Comparison of ENCODE assay signal across 2 cellular contexts in the genomic region with DNA sequence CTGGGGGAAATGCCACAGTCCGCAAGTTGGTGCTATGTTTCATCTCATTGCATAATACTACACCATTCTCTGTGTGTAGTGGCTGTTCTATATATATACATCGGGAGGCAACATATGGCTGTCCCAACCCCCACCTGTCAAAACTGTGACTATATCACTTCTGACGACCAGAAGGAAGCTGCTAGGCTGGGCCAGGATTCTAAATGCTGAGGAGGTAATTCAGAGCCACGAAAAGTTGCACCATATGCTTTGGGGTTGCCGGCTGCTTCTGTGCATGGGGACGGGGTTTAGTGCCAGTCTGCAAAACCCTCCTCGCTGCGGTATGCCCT.
TF ChIP-seq lines count a peak whose summit lies in the region.

No MANE protein-coding gene starts in this region.

TF ChIP-seq in SK-N-SH, 30 proteins besides CTCF, POLR2A, EP300 and RAD21 (continued from another document):
- TF ChIP-seq, protein P1, sequence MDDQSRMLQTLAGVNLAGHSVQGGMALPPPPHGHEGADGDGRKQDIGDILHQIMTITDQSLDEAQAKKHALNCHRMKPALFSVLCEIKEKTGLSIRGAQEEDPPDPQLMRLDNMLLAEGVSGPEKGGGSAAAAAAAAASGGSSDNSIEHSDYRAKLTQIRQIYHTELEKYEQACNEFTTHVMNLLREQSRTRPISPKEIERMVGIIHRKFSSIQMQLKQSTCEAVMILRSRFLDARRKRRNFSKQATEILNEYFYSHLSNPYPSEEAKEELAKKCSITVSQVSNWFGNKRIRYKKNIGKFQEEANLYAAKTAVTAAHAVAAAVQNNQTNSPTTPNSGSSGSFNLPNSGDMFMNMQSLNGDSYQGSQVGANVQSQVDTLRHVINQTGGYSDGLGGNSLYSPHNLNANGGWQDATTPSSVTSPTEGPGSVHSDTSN (IDR thresholded peaks at IDR 0.05), result no peak
- TF ChIP-seq NRF1 (IDR thresholded peaks at IDR 0.05; ENCODE audit: low read depth, low read length) (no peak), RFX5 (IDR thresholded peaks at IDR 0.05; ENCODE audit: low read length) (no peak), SIN3A (IDR thresholded peaks at IDR 0.05; ENCODE audit: borderline replicate concordance, low read depth, low read length) (no peak), TAF1 (IDR thresholded peaks at IDR 0.05; ENCODE audit: borderline replicate concordance, low read depth, low read length) (no peak), JUND (IDR thresholded peaks at IDR 0.05) (no peak), NFIC (IDR thresholded peaks at IDR 0.05; ENCODE audit: borderline replicate concordance) (no peak), FOSL2 (IDR thresholded peaks at IDR 0.05; ENCODE audit: borderline replicate concordance, low read depth) (no peak), MXI1 (IDR thresholded peaks at IDR 0.05; ENCODE audit: low read depth, low read length) (no peak)

TF ChIP-seq in SK-N-SH treated with all-trans-retinoic acid at 6 μM for 48 hours, 23 proteins besides CTCF, POLR2A, EP300 and RAD21 (continued from another document):
- TF ChIP-seq, protein P2, sequence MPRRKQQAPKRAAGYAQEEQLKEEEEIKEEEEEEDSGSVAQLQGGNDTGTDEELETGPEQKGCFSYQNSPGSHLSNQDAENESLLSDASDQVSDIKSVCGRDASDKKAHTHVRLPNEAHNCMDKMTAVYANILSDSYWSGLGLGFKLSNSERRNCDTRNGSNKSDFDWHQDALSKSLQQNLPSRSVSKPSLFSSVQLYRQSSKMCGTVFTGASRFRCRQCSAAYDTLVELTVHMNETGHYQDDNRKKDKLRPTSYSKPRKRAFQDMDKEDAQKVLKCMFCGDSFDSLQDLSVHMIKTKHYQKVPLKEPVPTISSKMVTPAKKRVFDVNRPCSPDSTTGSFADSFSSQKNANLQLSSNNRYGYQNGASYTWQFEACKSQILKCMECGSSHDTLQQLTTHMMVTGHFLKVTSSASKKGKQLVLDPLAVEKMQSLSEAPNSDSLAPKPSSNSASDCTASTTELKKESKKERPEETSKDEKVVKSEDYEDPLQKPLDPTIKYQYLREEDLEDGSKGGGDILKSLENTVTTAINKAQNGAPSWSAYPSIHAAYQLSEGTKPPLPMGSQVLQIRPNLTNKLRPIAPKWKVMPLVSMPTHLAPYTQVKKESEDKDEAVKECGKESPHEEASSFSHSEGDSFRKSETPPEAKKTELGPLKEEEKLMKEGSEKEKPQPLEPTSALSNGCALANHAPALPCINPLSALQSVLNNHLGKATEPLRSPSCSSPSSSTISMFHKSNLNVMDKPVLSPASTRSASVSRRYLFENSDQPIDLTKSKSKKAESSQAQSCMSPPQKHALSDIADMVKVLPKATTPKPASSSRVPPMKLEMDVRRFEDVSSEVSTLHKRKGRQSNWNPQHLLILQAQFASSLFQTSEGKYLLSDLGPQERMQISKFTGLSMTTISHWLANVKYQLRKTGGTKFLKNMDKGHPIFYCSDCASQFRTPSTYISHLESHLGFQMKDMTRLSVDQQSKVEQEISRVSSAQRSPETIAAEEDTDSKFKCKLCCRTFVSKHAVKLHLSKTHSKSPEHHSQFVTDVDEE (CRISPR knock-in tag; IDR thresholded peaks at IDR 0.05), result no peak
- TF ChIP-seq PPARA (CRISPR knock-in tag; IDR thresholded peaks at IDR 0.05; ENCODE audit: borderline replicate concordance), result no peak
- no peak for TF ChIP-seq ZNF70 (CRISPR knock-in tag; IDR thresholded peaks at IDR 0.05)
- TF ChIP-seq ESRRG (CRISPR knock-in tag; IDR thresholded peaks at IDR 0.05), result no peak
- no peak for TF ChIP-seq BACH2 (CRISPR knock-in tag; IDR thresholded peaks at IDR 0.05; ENCODE audit: borderline replicate concordance)
- TF ChIP-seq, protein P3, sequence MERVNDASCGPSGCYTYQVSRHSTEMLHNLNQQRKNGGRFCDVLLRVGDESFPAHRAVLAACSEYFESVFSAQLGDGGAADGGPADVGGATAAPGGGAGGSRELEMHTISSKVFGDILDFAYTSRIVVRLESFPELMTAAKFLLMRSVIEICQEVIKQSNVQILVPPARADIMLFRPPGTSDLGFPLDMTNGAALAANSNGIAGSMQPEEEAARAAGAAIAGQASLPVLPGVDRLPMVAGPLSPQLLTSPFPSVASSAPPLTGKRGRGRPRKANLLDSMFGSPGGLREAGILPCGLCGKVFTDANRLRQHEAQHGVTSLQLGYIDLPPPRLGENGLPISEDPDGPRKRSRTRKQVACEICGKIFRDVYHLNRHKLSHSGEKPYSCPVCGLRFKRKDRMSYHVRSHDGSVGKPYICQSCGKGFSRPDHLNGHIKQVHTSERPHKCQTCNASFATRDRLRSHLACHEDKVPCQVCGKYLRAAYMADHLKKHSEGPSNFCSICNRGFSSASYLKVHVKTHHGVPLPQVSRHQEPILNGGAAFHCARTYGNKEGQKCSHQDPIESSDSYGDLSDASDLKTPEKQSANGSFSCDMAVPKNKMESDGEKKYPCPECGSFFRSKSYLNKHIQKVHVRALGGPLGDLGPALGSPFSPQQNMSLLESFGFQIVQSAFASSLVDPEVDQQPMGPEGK (CRISPR knock-in tag; IDR thresholded peaks at IDR 0.05; ENCODE audit: borderline replicate concordance), result no peak
- no peak for TF ChIP-seq ZC3H10 (CRISPR knock-in tag; IDR thresholded peaks at IDR 0.05)
- no peak for TF ChIP-seq ZFP30 (CRISPR knock-in tag; IDR thresholded peaks at IDR 0.05)
- TF ChIP-seq ISL1 (CRISPR knock-in tag; IDR thresholded peaks at IDR 0.05), result no peak
- no peak for TF ChIP-seq SNAI2 (CRISPR knock-in tag; IDR thresholded peaks at IDR 0.05)
- TF ChIP-seq ZFP3 (CRISPR knock-in tag; IDR thresholded peaks at IDR 0.05), result no peak
- TF ChIP-seq, protein P4, sequence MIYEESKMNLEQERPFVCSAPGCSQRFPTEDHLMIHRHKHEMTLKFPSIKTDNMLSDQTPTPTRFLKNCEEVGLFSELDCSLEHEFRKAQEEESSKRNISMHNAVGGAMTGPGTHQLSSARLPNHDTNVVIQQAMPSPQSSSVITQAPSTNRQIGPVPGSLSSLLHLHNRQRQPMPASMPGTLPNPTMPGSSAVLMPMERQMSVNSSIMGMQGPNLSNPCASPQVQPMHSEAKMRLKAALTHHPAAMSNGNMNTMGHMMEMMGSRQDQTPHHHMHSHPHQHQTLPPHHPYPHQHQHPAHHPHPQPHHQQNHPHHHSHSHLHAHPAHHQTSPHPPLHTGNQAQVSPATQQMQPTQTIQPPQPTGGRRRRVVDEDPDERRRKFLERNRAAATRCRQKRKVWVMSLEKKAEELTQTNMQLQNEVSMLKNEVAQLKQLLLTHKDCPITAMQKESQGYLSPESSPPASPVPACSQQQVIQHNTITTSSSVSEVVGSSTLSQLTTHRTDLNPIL (CRISPR knock-in tag; IDR thresholded peaks at IDR 0.05; ENCODE audit: low read depth), result no peak
- TF ChIP-seq CSDC2 (CRISPR knock-in tag; IDR thresholded peaks at IDR 0.05), result no peak
- TF ChIP-seq ZNF565 (CRISPR knock-in tag; conservative IDR thresholded peaks at IDR 0.05; ENCODE audit: low read depth), result no peak
